14 cellular contexts compared by ENCODE assay signal in genomic region chr9:127833555-127833954, GRCh38. TPM values are rescaled to one million over a fixed set of nuclear protein-coding genes. Genes with fewer than 3 reads are reported as not detected.
DNase-seq lines count a peak whose midpoint lies in the region; ATAC-seq and TF ChIP-seq lines count a peak whose summit lies in the region.
"Had no signal": no experiment of that assay in that cellular context is flagged by ENCODE, and none has a peak within 500 bp of the region (broad histone marks: within the 10 kb centered on the region; RNA-seq: fewer than 3 reads in every experiment).

No MANE protein-coding gene starts in this region.

- no peaks in the 10 kb centered on the region for H3K36me3 Mint-ChIP-seq in stimulated activated memory B cell treated with anti-CD40 and anti-IgM and Interleukin-4, amounts not matched to agents 10 μg/mL and 1 μg/mL and 100 μg/mL, for 72 hours
- H3K36me3 Mint-ChIP-seq: activated CD8-positive, alpha-beta memory T cell treated with anti-CD3 and anti-CD28 coated beads, Interleukin-2, amount 10 ng/mL, durations not matched to agents 7 days and 5 days had no signal

- H2AFZ ChIP-seq in fibroblast of lung (ENCODE audit: low read length): no peak overlapping the region
- H2AFZ ChIP-seq: PC-9 had no signal

- no peak overlapping the region for H3K4me3 Mint-ChIP-seq in stimulated activated memory B cell treated with anti-CD40 and anti-IgM and Interleukin-4, amounts not matched to agents 10 μg/mL and 1 μg/mL and 100 μg/mL, for 72 hours
- H3K4me3 Mint-ChIP-seq: activated CD8-positive, alpha-beta memory T cell treated with anti-CD3 and anti-CD28 coated beads, Interleukin-2, amount 10 ng/mL, durations not matched to agents 7 days and 5 days had no signal

- TF ChIP-seq CTCF in fibroblast of lung (conservative IDR thresholded peaks at IDR 0.05 in 1 of 2, IDR thresholded peaks at IDR 0.05 in 1 of 2; ENCODE audit: low read depth in 1 of 2, low read length in 2 of 2): no peak

- H3K4me3 ChIP-seq in fibroblast of lung (replicated peaks in 1 of 4; ENCODE audit: control extremely low read depth in 1 of 4, insufficient read depth in 1 of 4, low read depth in 3 of 4, low read length in 4 of 4) (no peak overlapping the region), skeletal muscle satellite cell (ENCODE audit: low read length) (no peak overlapping the region)
- H3K4me3 ChIP-seq: PC-9 had no signal

- H3K9me3 ChIP-seq in fibroblast of lung (ENCODE audit: control insufficient read depth, insufficient read depth, low read depth, low read length): no peaks in the 10 kb centered on the region
- no peaks in the 10 kb centered on the region for H3K9me3 ChIP-seq in skeletal muscle satellite cell (replicated peaks; ENCODE audit: low read length)

- H3K4me1 ChIP-seq in fibroblast of lung (ENCODE audit: control insufficient read depth, extremely low read depth, insufficient read depth, low read length) (peaks cover 38% of the 10 kb centered on the region), skeletal muscle satellite cell (ENCODE audit: control insufficient read depth, insufficient read depth, low read length) (peaks cover 66% of the 10 kb centered on the region)

- H3K27me3 ChIP-seq in fibroblast of lung (ENCODE audit: control insufficient read depth, insufficient read depth, low read length): no peaks in the 10 kb centered on the region
- H3K27me3 ChIP-seq in skeletal muscle satellite cell (ENCODE audit: control insufficient read depth, insufficient read depth, low read length): no peaks in the 10 kb centered on the region

- H3K27me3 Mint-ChIP-seq in stimulated activated memory B cell treated with anti-CD40 and anti-IgM and Interleukin-4, amounts not matched to agents 10 μg/mL and 1 μg/mL and 100 μg/mL, for 72 hours: no peaks in the 10 kb centered on the region
- H3K27me3 Mint-ChIP-seq: activated CD8-positive, alpha-beta memory T cell treated with anti-CD3 and anti-CD28 coated beads, Interleukin-2, amount 10 ng/mL, durations not matched to agents 7 days and 5 days had no signal

- DNase-seq in CD1c-positive myeloid dendritic cell (ENCODE audit: extremely low spot score) (peak; percentile 95), NOMO-1 treated with DMSO at 0.1 percent for 48 hours (lab: John Stamatoyannopoulos, UW; ENCODE audit: unreplicated experiment) (peak; percentile 90), fibroblast of lung (ENCODE audit: low read depth in 2 of 2) (peak in 1 of 2 donors; percentile 48), kidney tubule cell (ENCODE audit: low spot score) (no peak), hepatic stellate cell (ENCODE audit: low spot score) (no peak), cerebellar cortex (ENCODE audit: low spot score) (no peak)
- DNase-seq: activated CD8-positive, alpha-beta memory T cell treated with anti-CD3 and anti-CD28 coated beads, Interleukin-2, amount 10 ng/mL, durations not matched to agents 7 days and 5 days; anterior cingulate cortex; Calu3; NCI-H2081 treated with DMSO at 0.1 percent for 48 hours; occipital lobe; PC-9 had no signal

- peaks cover 7% of the 10 kb centered on the region for H3K36me3 ChIP-seq in fibroblast of lung (ENCODE audit: control insufficient read depth, insufficient read depth, low read length)
- peaks cover 23% of the 10 kb centered on the region for H3K36me3 ChIP-seq in skeletal muscle satellite cell (ENCODE audit: insufficient read depth, low read length)

- peak overlapping the region; percentile 37 for H3K27ac ChIP-seq in fibroblast of lung (ENCODE audit: insufficient read depth, low read length)
- H3K27ac ChIP-seq: PC-9 had no signal

- H3K27ac Mint-ChIP-seq in stimulated activated memory B cell treated with anti-CD40 and anti-IgM and Interleukin-4, amounts not matched to agents 10 μg/mL and 1 μg/mL and 100 μg/mL, for 72 hours: no peak overlapping the region
- H3K27ac Mint-ChIP-seq: activated CD8-positive, alpha-beta memory T cell treated with anti-CD3 and anti-CD28 coated beads, Interleukin-2, amount 10 ng/mL, durations not matched to agents 7 days and 5 days had no signal

- peaks cover 48% of the 10 kb centered on the region for H3K79me2 ChIP-seq in fibroblast of lung (ENCODE audit: control insufficient read depth, insufficient read depth, low read length)

- H3K9me3 Mint-ChIP-seq in stimulated activated memory B cell treated with anti-CD40 and anti-IgM and Interleukin-4, amounts not matched to agents 10 μg/mL and 1 μg/mL and 100 μg/mL, for 72 hours: no peaks in the 10 kb centered on the region

- H3K4me1 Mint-ChIP-seq in stimulated activated memory B cell treated with anti-CD40 and anti-IgM and Interleukin-4, amounts not matched to agents 10 μg/mL and 1 μg/mL and 100 μg/mL, for 72 hours: peaks cover 20% of the 10 kb centered on the region

- peak overlapping the region; percentile 15 for H3K4me2 ChIP-seq in fibroblast of lung (ENCODE audit: extremely low read depth, insufficient read depth, low read length)
- no peak overlapping the region for H3K4me2 ChIP-seq in skeletal muscle satellite cell (ENCODE audit: low read length)
- H3K4me2 ChIP-seq: PC-9 had no signal

- H3K9ac ChIP-seq in fibroblast of lung (ENCODE audit: insufficient read depth, low read length): no peak overlapping the region
- H3K9ac ChIP-seq in skeletal muscle satellite cell (ENCODE audit: low read depth, low read length): peak overlapping the region; percentile 23

- no peaks in the 10 kb centered on the region for H4K20me1 ChIP-seq in fibroblast of lung (ENCODE audit: control insufficient read depth, extremely low read depth, insufficient read depth, low read length)

- ATAC-seq in stimulated activated memory B cell treated with anti-CD40 and anti-IgM and Interleukin-4, amounts not matched to agents 10 μg/mL and 1 μg/mL and 100 μg/mL, for 72 hours: no peak
- ATAC-seq: activated CD8-positive, alpha-beta memory T cell treated with anti-CD3 and anti-CD28 coated beads, Interleukin-2, amount 10 ng/mL, durations not matched to agents 7 days and 5 days had no signal

RNA-seq across cellular contexts. Expression of gene ENG, which starts 20.9 kb away (rescaled TPM):
- 11.8 and 30.4 TPM in 2 replicates for total RNA-seq in fibroblast of lung
- 59.0 and 62.7 TPM in 2 replicates for polyA plus RNA-seq in fibroblast of lung
- polyA plus RNA-seq in fibroblast of lung (2012): 207 and 223 TPM in 2 replicates
- polyA minus RNA-seq in fibroblast of lung (ENCODE audit: low replicate concordance): 246 and 253 TPM in 2 replicates
- total RNA-seq in skeletal muscle satellite cell (2012; rRNA removed): 33.7 and 39.1 TPM in 2 replicates
- total RNA-seq: Calu3 had no signal

RNA-seq across cellular contexts. Expression of gene FPGS, which starts 30.9 kb away (rescaled TPM):
- 58.6 and 77.0 TPM in 2 replicates for total RNA-seq in fibroblast of lung
- polyA plus RNA-seq in fibroblast of lung: 42.4 and 43.2 TPM in 2 replicates
- polyA plus RNA-seq in fibroblast of lung (2012): 56.1 and 62.0 TPM in 2 replicates
- polyA minus RNA-seq in fibroblast of lung (ENCODE audit: low replicate concordance): 131 and 189 TPM in 2 replicates
- 90.8 and 94.6 TPM in 2 replicates for total RNA-seq in skeletal muscle satellite cell (2012; rRNA removed)

RNA-seq across cellular contexts. Expression of gene AK1, which starts 43.9 kb away (rescaled TPM):
- 46.7 and 47.6 TPM in 2 replicates for total RNA-seq in fibroblast of lung
- 73.1 and 80.6 TPM in 2 replicates for polyA plus RNA-seq in fibroblast of lung
- polyA plus RNA-seq in fibroblast of lung (2012): 139 and 154 TPM in 2 replicates
- polyA minus RNA-seq in fibroblast of lung (ENCODE audit: low replicate concordance): 75.8 and 109 TPM in 2 replicates
- 28.9 and 41.9 TPM in 2 replicates for total RNA-seq in skeletal muscle satellite cell (2012; rRNA removed)

RNA-seq across cellular contexts. Expression of gene CDK9, which starts 47.7 kb away (rescaled TPM):
- total RNA-seq in fibroblast of lung: 49.6 and 54.8 TPM in 2 replicates
- 76.6 and 82.2 TPM in 2 replicates for polyA plus RNA-seq in fibroblast of lung
- polyA plus RNA-seq in fibroblast of lung (2012): 55.0 and 55.3 TPM in 2 replicates
- polyA minus RNA-seq in fibroblast of lung (ENCODE audit: low replicate concordance): 48.6 and 85.8 TPM in 2 replicates
- 35.8 and 40.8 TPM in 2 replicates for total RNA-seq in skeletal muscle satellite cell (2012; rRNA removed)

RNA-seq across cellular contexts. Expression of gene SH2D3C, which starts 55.1 kb away (rescaled TPM):
- total RNA-seq in fibroblast of lung: 0.26 TPM in 1 of 2 replicates, not detected in the other
- 1.2 TPM in 1 of 2 replicates, not detected in the other for polyA plus RNA-seq in fibroblast of lung
- 2.2 TPM in 1 of 2 replicates, not detected in the other for polyA plus RNA-seq in fibroblast of lung (2012)
- polyA minus RNA-seq in fibroblast of lung (ENCODE audit: low replicate concordance): 4.4 TPM in 1 of 2 replicates, not detected in the other
- total RNA-seq in skeletal muscle satellite cell (2012; rRNA removed): 0.25 TPM in 1 of 2 replicates, not detected in the other
- total RNA-seq: Calu3 had no signal

Comparison
In these comparisons a context has a peak if more than half of its experiments do, and no peak if none do; other contexts are left out.
1. DNase-seq: peak in CD1c-positive myeloid dendritic cell (single experiment) and NOMO-1 treated with DMSO at 0.1 percent for 48 hours (single experiment); none in kidney tubule cell (single experiment), hepatic stellate cell (single experiment) and cerebellar cortex (single experiment).